ENCODE assay signal across 8 cellular contexts in genomic region chr3:196650740-196651311, GRCh38. TPM values are rescaled to one million over a fixed set of nuclear protein-coding genes. Genes with fewer than 3 reads are reported as not detected.
DNase-seq lines count a peak whose midpoint lies in the region; ATAC-seq and TF ChIP-seq lines count a peak whose summit lies in the region.

No MANE protein-coding gene starts in this region.

- TF ChIP-seq CTCF in brain microvascular endothelial cell (IDR thresholded peaks at IDR 0.05; ENCODE audit: low read depth, low read length, missing control alignments) (no peak), right lobe of liver (IDR thresholded peaks at IDR 0.05) (no peak)

- no peak for TF ChIP-seq POLR2A in right lobe of liver (IDR thresholded peaks at IDR 0.05)

- in situ Hi-C loops in brain microvascular endothelial cell (cut with HindIII; ENCODE audit: low pct_ligation_motif_present, low sequenced_read_pairs): no loop called here

- H3K36me3 ChIP-seq in brain microvascular endothelial cell (replicated peaks): no peaks in the 10 kb centered on the region
- H3K36me3 ChIP-seq in right lobe of liver: no peaks in the 10 kb centered on the region

- no peaks in the 10 kb centered on the region for H3K27me3 ChIP-seq in brain microvascular endothelial cell (replicated peaks)
- H3K27me3 ChIP-seq in right lobe of liver: no peaks in the 10 kb centered on the region

- intact Hi-C loops in right lobe of liver (cut with DNase I): no loop called here

- WGBS in right lobe of liver (ENCODE audit: insufficient coverage, low coverage, low lambda C conversion rate, missing lambda C conversion rate): 17% methylated on average over 4 of the region's 6 CpGs

- H3K27ac ChIP-seq in brain microvascular endothelial cell (peak overlapping the region; percentile 64), right lobe of liver (no peak overlapping the region)

- H3K4me1 ChIP-seq in right lobe of liver: no peaks in the 10 kb centered on the region

- peak; percentile 96 for DNase-seq in EL
- DNase-seq in NCI-H345 (lab: John Stamatoyannopoulos, UW): peak; percentile 54
- peak; percentile 97 for DNase-seq in brain microvascular endothelial cell
- DNase-seq in right lobe of liver: peak in 1 of 3 donors; percentile 47
- no peak for DNase-seq in midbrain (lab: John Stamatoyannopoulos, UW)
- no peak for DNase-seq in NCI-H1417 treated with DMSO at 0.1 percent for 48 hours (lab: John Stamatoyannopoulos, UW)

- no peak overlapping the region for H3K4me3 ChIP-seq in brain microvascular endothelial cell (ENCODE audit: low read depth, low read length)
- H3K4me3 ChIP-seq in right lobe of liver: no peak overlapping the region

- H3K9me3 ChIP-seq in right lobe of liver: no peaks in the 10 kb centered on the region

- peak; percentile 87 to 98 (median 93) for ATAC-seq in right lobe of liver
- no peak for ATAC-seq in HG03442 (IDR thresholded peaks at IDR 0.05; ENCODE audit: unreplicated experiment)
- no peak for ATAC-seq in GM21528 (IDR thresholded peaks at IDR 0.05; ENCODE audit: low FRiP score, unreplicated experiment)

RNA-seq across cellular contexts. Expression of gene NRROS, which starts 11.3 kb away (rescaled TPM):
- 1 to 10 TPM; 1.2 to 4.0 (median 2.1) TPM for total RNA-seq in right lobe of liver

Comparison
In these comparisons a context has a peak if more than half of its experiments do, and no peak if none do; other contexts are left out.
1. DNase-seq: peak in EL (single experiment), NCI-H345 (single experiment) and brain microvascular endothelial cell (single experiment); none in midbrain (single experiment) and NCI-H1417 treated with DMSO at 0.1 percent for 48 hours (single experiment).
2. ATAC-seq: peak in right lobe of liver (4 of 4); none in HG03442 (single experiment) and GM21528 (single experiment).